ENCODE assay signal across 10 cellular contexts in genomic region chr10:114623661-114624294, GRCh38. TPM values are rescaled to one million over a fixed set of nuclear protein-coding genes. Genes with fewer than 3 reads are reported as not detected.
DNase-seq lines count a peak whose midpoint lies in the region; ATAC-seq, FAIRE-seq and TF ChIP-seq lines count a peak whose summit lies in the region.
"Had no signal": no experiment of that assay in that cellular context is flagged by ENCODE, and none has a peak within 500 bp of the region (broad histone marks: within the 10 kb centered on the region; RNA-seq: fewer than 3 reads in every experiment).

No MANE protein-coding gene starts in this region.

- peak; percentile 59 for DNase-seq in G401 (ENCODE audit: low spot score)
- peak; percentile 69 for DNase-seq in NCI-H748 treated with DMSO at 0.1 percent for 48 hours (lab: John Stamatoyannopoulos, UW)
- DNase-seq in prostate gland (ENCODE audit: low spot score), result peak; percentile 51
- no peak for DNase-seq in small intestine
- DNase-seq in NCI-H1105 treated with DMSO at 0.1 percent for 48 hours (lab: John Stamatoyannopoulos, UW), result no peak

- H3K9me3 ChIP-seq in esophagus (ENCODE audit: control insufficient read depth in 2 of 2, insufficient read depth in 1 of 2, low read depth in 1 of 2, low read length in 1 of 2) (no peaks in the 10 kb centered on the region), prostate gland (no peaks in the 10 kb centered on the region), small intestine (ENCODE audit: control insufficient read depth, low read depth) (no peaks in the 10 kb centered on the region)

- H3K36me3 ChIP-seq in esophagus (ENCODE audit: control insufficient read depth in 2 of 2, insufficient read depth in 2 of 2, low read length in 1 of 2) (no peaks in the 10 kb centered on the region), prostate gland (no peaks in the 10 kb centered on the region), small intestine (ENCODE audit: control insufficient read depth in 2 of 2, insufficient read depth in 2 of 2, low read length in 2 of 2) (no peaks in the 10 kb centered on the region)
- H3K36me3 ChIP-seq: cardiac muscle cell had no signal

- H3K27ac ChIP-seq in esophagus (ENCODE audit: low read depth in 2 of 2, low read length in 1 of 2) (peak overlapping the region; percentile 91 to 95), prostate gland (peak overlapping the region; percentile 9 to 26), small intestine (ENCODE audit: low read depth in 1 of 2, low read length in 1 of 2) (no peak overlapping the region)
- H3K27ac ChIP-seq: cardiac muscle cell, HL-60 had no signal

- H3K4me1 ChIP-seq in esophagus (ENCODE audit: control insufficient read depth in 2 of 2, insufficient read depth in 2 of 2, low read length in 1 of 2) (peaks cover 0 to 7% of the 10 kb centered on the region in 2 donors), prostate gland (replicated peaks) (peaks cover 6% of the 10 kb centered on the region), small intestine (ENCODE audit: control insufficient read depth in 2 of 2, insufficient read depth in 1 of 2, low read depth in 1 of 2, low read length in 1 of 2) (peaks cover 0 to 4% of the 10 kb centered on the region in 2 donors)

- no peak for ATAC-seq in HG03159 (IDR thresholded peaks at IDR 0.05; ENCODE audit: unreplicated experiment)
- no peak for ATAC-seq in GM18909 (IDR thresholded peaks at IDR 0.05; ENCODE audit: poor library complexity, unreplicated experiment)

- TF ChIP-seq CTCF in prostate gland (IDR thresholded peaks at IDR 0.05), result no peak

- in situ Hi-C loops in G401 (cut with HindIII; ENCODE audit: low sequenced_read_pairs), result no loop called here

- no peak for FAIRE-seq in small intestine (lab: Jason Lieb, UNC)

- 16 to 23% methylated on average over 2 of the region's 2 CpGs for WGBS in esophagus, 2 donors
- WGBS in prostate gland, result 24% methylated on average over 2 of the region's 2 CpGs
- WGBS in small intestine, 3 donors, result 57 to 73% (median 58%) methylated on average over 2 of the region's 2 CpGs

- H3K4me3 ChIP-seq in esophagus (ENCODE audit: low read depth in 1 of 2, low read length in 2 of 2) (no peak overlapping the region), prostate gland (no peak overlapping the region), small intestine (ENCODE audit: low read depth in 1 of 2, low read length in 2 of 2) (no peak overlapping the region)
- H3K4me3 ChIP-seq: cardiac muscle cell had no signal

- intact Hi-C loops in prostate gland (cut with DNase I), result no loop called here

- H3K27me3 ChIP-seq in esophagus (ENCODE audit: control insufficient read depth in 1 of 2, insufficient read depth in 2 of 2, low read length in 2 of 2) (no peaks in the 10 kb centered on the region), prostate gland (replicated peaks; ENCODE audit: insufficient read depth) (no peaks in the 10 kb centered on the region), small intestine (ENCODE audit: control insufficient read depth in 2 of 2, insufficient read depth in 2 of 2, low read length in 2 of 2) (no peaks in the 10 kb centered on the region)
- H3K27me3 ChIP-seq: cardiac muscle cell had no signal

- TF ChIP-seq POLR2A in prostate gland (IDR thresholded peaks at IDR 0.05), result no peak

RNA-seq across cellular contexts. Expression of gene ABLIM1, which starts 34.3 kb away (rescaled TPM):
- total RNA-seq in G401 (2014; rRNA removed; shearing (Covaris generic)), result 1.5 and 2.1 TPM in 2 replicates
- 100 to 1,000 TPM; 104 to 121 TPM for polyA plus RNA-seq in esophagus
- 100 to 1,000 TPM in 1 of 2 donors, 10 to 100 TPM in 1; 43.9 to 138 TPM for total RNA-seq in prostate gland
- 10 to 100 TPM; 25.7 to 41.4 (median 32.2) TPM for polyA plus RNA-seq in small intestine

Comparison
In these comparisons a context has a peak if more than half of its experiments do, and no peak if none do; other contexts are left out.
1. DNase-seq: peak in G401 (single experiment), NCI-H748 treated with DMSO at 0.1 percent for 48 hours (single experiment) and prostate gland (single experiment); none in small intestine (single experiment) and NCI-H1105 treated with DMSO at 0.1 percent for 48 hours (single experiment).
2. H3K27ac ChIP-seq: peak in esophagus (2 of 2) and prostate gland (2 of 2); none in small intestine (0 of 2).
3. RNA of gene ABLIM1, which starts 34.3 kb away (total RNA-seq): 43.9 to 138 TPM in prostate gland; 1.5 to 2.1 TPM in G401; every median in the first group is over 10 times any median in the second.